ENCODE assay signal across 5 cellular contexts in genomic region chr10:80099295-80099694, GRCh38. TPM values are rescaled to one million over a fixed set of nuclear protein-coding genes. Genes with fewer than 3 reads are reported as not detected.
"Had no signal": no experiment of that assay in that cellular context is flagged by ENCODE, and none has a peak within 500 bp of the region (broad histone marks: within the 10 kb centered on the region; RNA-seq: fewer than 3 reads in every experiment).

No MANE protein-coding gene starts in this region.

RNA-seq across cellular contexts. Expression of gene PLAC9, which starts 33.2 kb away (rescaled TPM):
- total RNA-seq: naive thymus-derived CD8-positive, alpha-beta T cell; natural killer cell; natural killer cell treated with Interleukin-12 subunit alpha and Interleukin-12 subunit beta and Interleukin-15 and Interleukin-18, amount 100 ng/mL, for 72 hours; renal cortical epithelial cell had no signal
- polyA plus RNA-seq: neural cell had no signal
